Comparison of ENCODE assay signal across 9 cellular contexts in genomic region chr1:44950892-44951291, GRCh38.
"Had no signal": no experiment of that assay in that cellular context is flagged by ENCODE, and none has a peak within 500 bp of the region (broad histone marks: within the 10 kb centered on the region; RNA-seq: fewer than 3 reads in every experiment).

No MANE protein-coding gene starts in this region.

- H3K27ac Mint-ChIP-seq: GM23338, HFFc6 had no signal

- H3K4me3 Mint-ChIP-seq: GM23338, H9, HFFc6, IgD-negative memory B cell had no signal

- H3K4me3 ChIP-seq: GM23338 had no signal

- H3K4me1 Mint-ChIP-seq: GM23338, H9 had no signal

- H3K9me3 Mint-ChIP-seq: GM23338, HFFc6 had no signal

- FAIRE-seq: H1, H54, HTR-8/SVneo had no signal

- H3K4me2 ChIP-seq: GM23338 had no signal

- DNase-seq: H9, HCEC 1CT, HFFc6, KBM-7 had no signal

- H3K27me3 Mint-ChIP-seq: IgD-negative memory B cell had no signal

- H2AFZ ChIP-seq: GM23338 had no signal

- ATAC-seq: GM23338 had no signal
